Comparison of ENCODE assay signal across 26 cellular contexts in genomic region chr4:81085291-81085690, GRCh38. TPM values are rescaled to one million over a fixed set of nuclear protein-coding genes. Genes with fewer than 3 reads are reported as not detected.
"Had no signal": no experiment of that assay in that cellular context is flagged by ENCODE, and none has a peak within 500 bp of the region (broad histone marks: within the 10 kb centered on the region; RNA-seq: fewer than 3 reads in every experiment).

No MANE protein-coding gene starts in this region.

- H3K36me3 ChIP-seq: colonic mucosa, esophagus muscularis mucosa, left lung, prostate gland, right atrium auricular region, upper lobe of right lung had no signal

- H3K4me3 ChIP-seq: colonic mucosa, dorsolateral prefrontal cortex, esophagus muscularis mucosa, left lung, lung, prostate gland, right atrium auricular region, upper lobe of right lung had no signal

- H3K9me3 ChIP-seq: colonic mucosa, esophagus muscularis mucosa, left lung, prostate gland, right atrium auricular region, upper lobe of right lung had no signal

- H3K27me3 ChIP-seq: colonic mucosa, esophagus muscularis mucosa, left lung, right atrium auricular region, upper lobe of right lung had no signal

- H3K27ac ChIP-seq: colonic mucosa, dorsolateral prefrontal cortex, esophagus muscularis mucosa, left lung, prostate gland, right atrium auricular region, upper lobe of right lung had no signal

- H3K4me1 ChIP-seq: colonic mucosa, left lung, prostate gland, upper lobe of right lung had no signal

- DNase-seq: activated CD4-positive, alpha-beta T cell treated with anti-CD3 and anti-CD28 coated beads for 1 hour; activated CD4-positive, alpha-beta T cell treated with anti-CD3 and anti-CD28 coated beads, Interleukin-2, amount 50 U/mL, for 1 hour; activated CD8-positive, alpha-beta T cell treated with anti-CD3 and anti-CD28 coated beads, Interleukin-2, amount 10 ng/mL, durations not matched to agents 7 days and 5 days; activated gamma-delta T cell; aorta; central memory CD4-positive, alpha-beta T cell; colonic mucosa; dorsolateral prefrontal cortex; effector memory CD8-positive, alpha-beta T cell; immature natural killer cell; kidney glomerular epithelial cell; left lung; midbrain; stimulated activated CD4-positive, alpha-beta T cell treated with anti-CD3 and anti-CD28 coated beads, Interleukin-4, amount 100 ng/mL, for 24 hours; stimulated activated naive CD4-positive, alpha-beta T cell treated with Interleukin-2 at 50 U/mL for 16 hours; T-helper 1 cell; upper lobe of right lung had no signal

- ATAC-seq: activated CD8-positive, alpha-beta T cell treated with anti-CD3 and anti-CD28 coated beads, Interleukin-2, amount 10 ng/mL, durations not matched to agents 7 days and 5 days; effector memory CD8-positive, alpha-beta T cell; left lung; natural killer cell treated with Interleukin-12 subunit alpha and Interleukin-12 subunit beta and Interleukin-15 and Interleukin-18, amount 100 ng/mL, for 72 hours; upper lobe of right lung had no signal

RNA-seq across cellular contexts. Expression of gene BMP3, which starts 54.8 kb away (rescaled TPM):
- total RNA-seq: activated CD8-positive, alpha-beta T cell treated with anti-CD3 and anti-CD28 coated beads, Interleukin-2, amount 10 ng/mL, durations not matched to agents 7 days and 5 days; activated T-helper 1 cell treated with anti-CD3 and anti-CD28 coated beads, Interleukin-12 subunit alpha, Interleukin-12 subunit beta, Interleukin-2, Interleukin-4 antibody, amounts not matched to agents 30 ng/mL and 10 ng/mL and 1 ng/mL, durations not matched to agents 14 hours and 24 hours and 36 hours; endothelial cell of umbilical vein; glomerular endothelial cell; osteocyte had no signal
- polyA plus RNA-seq: endothelial cell of umbilical vein had no signal
